ENCODE assay signal across 16 cellular contexts in genomic region chr6:170027111-170028043, GRCh38.
DNase-seq lines count a peak whose midpoint lies in the region; ATAC-seq and TF ChIP-seq lines count a peak whose summit lies in the region.
"Had no signal": no experiment of that assay in that cellular context is flagged by ENCODE, and none has a peak within 500 bp of the region (broad histone marks: within the 10 kb centered on the region; RNA-seq: fewer than 3 reads in every experiment).

No MANE protein-coding gene starts in this region.

- H3K27ac ChIP-seq in psoas muscle, result no peak overlapping the region

- no peak overlapping the region for H3K4me3 Mint-ChIP-seq in type B pancreatic cell

- no peaks in the 10 kb centered on the region for H3K9me3 Mint-ChIP-seq in type B pancreatic cell

- TF ChIP-seq CTCF in type B pancreatic cell (conservative IDR thresholded peaks at IDR 0.05) (no peak), psoas muscle (IDR thresholded peaks at IDR 0.05) (no peak), omental fat pad (IDR thresholded peaks at IDR 0.05) (no peak)

- peaks cover 14% of the 10 kb centered on the region for H3K4me1 ChIP-seq in psoas muscle

- H3K36me3 ChIP-seq in psoas muscle (ENCODE audit: insufficient read depth in 1 of 2, low read depth in 1 of 2), result no peaks in the 10 kb centered on the region
- H3K36me3 ChIP-seq: thyroid gland had no signal

- H3K27me3 ChIP-seq in psoas muscle (ENCODE audit: insufficient read depth in 3 of 3, low read length in 2 of 3), result peaks cover 0 to 3% (median 0%) of the 10 kb centered on the region in 3 donors

- H3K36me3 Mint-ChIP-seq in type B pancreatic cell, result no peaks in the 10 kb centered on the region
- H3K36me3 Mint-ChIP-seq: naive thymus-derived CD4-positive, alpha-beta T cell had no signal

- DNase-seq in activated effector memory CD4-positive, alpha-beta T cell treated with anti-CD3 and anti-CD28 coated beads, Interleukin-2, amount 50 U/mL, for 16 hours, result peak; percentile 28
- DNase-seq in activated effector memory CD4-positive, alpha-beta T cell treated with Interleukin-2 at 50 U/mL for 16 hours, result no peak
- peak; percentile 21 for DNase-seq in astrocyte of the hippocampus (ENCODE audit: low read depth, low spot score)
- peak; percentile 28 for DNase-seq in kidney tubule cell (ENCODE audit: low spot score)
- peak; percentile 47 for DNase-seq in type B pancreatic cell (ENCODE audit: extremely low spot score, unreplicated experiment)
- DNase-seq in psoas muscle, result no peak
- no peak for DNase-seq in omental fat pad (ENCODE audit: low spot score)
- DNase-seq in NCI-H1694 (lab: John Stamatoyannopoulos, UW), result no peak
- DNase-seq: activated CD4-positive, alpha-beta T cell treated with anti-CD3 and anti-CD28 coated beads for 48 hours; activated T-cell treated with anti-CD3 and anti-CD28 coated beads for 4 hours; hypothalamus; Kasumi-1; left ventricle myocardium superior; naive thymus-derived CD4-positive, alpha-beta T cell; Right ventricle myocardium superior had no signal

- peaks cover 17% of the 10 kb centered on the region for H3K4me1 Mint-ChIP-seq in type B pancreatic cell (ENCODE audit: unreplicated experiment)

- H3K4me3 ChIP-seq in psoas muscle, result no peak overlapping the region
- H3K4me3 ChIP-seq: thyroid gland had no signal

- intact Hi-C loops in psoas muscle (cut with DNase I), result no loop called here

- no peak for ATAC-seq in psoas muscle
- ATAC-seq in omental fat pad (ENCODE audit: low FRiP score), result no peak
- ATAC-seq: left ventricle myocardium superior; naive thymus-derived CD4-positive, alpha-beta T cell had no signal

- WGBS in psoas muscle, 3 donors, result 94 to 95% (median 95%) methylated on average over 8 of the region's 8 CpGs

- H3K27me3 Mint-ChIP-seq in type B pancreatic cell, result peaks cover 3% of the 10 kb centered on the region

- H3K27ac Mint-ChIP-seq in type B pancreatic cell, result no peak overlapping the region

- H3K9me3 ChIP-seq in psoas muscle, result no peaks in the 10 kb centered on the region
- H3K9me3 ChIP-seq: thyroid gland had no signal

Comparison
In these comparisons a context has a peak if more than half of its experiments do, and no peak if none do; other contexts are left out.
1. DNase-seq: peak in activated effector memory CD4-positive, alpha-beta T cell treated with anti-CD3 and anti-CD28 coated beads, Interleukin-2, amount 50 U/mL, for 16 hours (single experiment), astrocyte of the hippocampus (single experiment), kidney tubule cell (single experiment) and type B pancreatic cell (single experiment); none in activated effector memory CD4-positive, alpha-beta T cell treated with Interleukin-2 at 50 U/mL for 16 hours (single experiment), psoas muscle (0 of 2), omental fat pad (single experiment) and NCI-H1694 (single experiment).